Comparison of ENCODE assay signal across 1 cellular context in genomic region chr19:663682-664117, GRCh38.
TF ChIP-seq lines count a peak whose summit lies in the region.

No MANE protein-coding gene starts in this region.

TF ChIP-seq in HepG2, 621 proteins besides CTCF, POLR2A, EP300 and RAD21 (continued from another document and continues in another):
- TF ChIP-seq, protein P1, sequence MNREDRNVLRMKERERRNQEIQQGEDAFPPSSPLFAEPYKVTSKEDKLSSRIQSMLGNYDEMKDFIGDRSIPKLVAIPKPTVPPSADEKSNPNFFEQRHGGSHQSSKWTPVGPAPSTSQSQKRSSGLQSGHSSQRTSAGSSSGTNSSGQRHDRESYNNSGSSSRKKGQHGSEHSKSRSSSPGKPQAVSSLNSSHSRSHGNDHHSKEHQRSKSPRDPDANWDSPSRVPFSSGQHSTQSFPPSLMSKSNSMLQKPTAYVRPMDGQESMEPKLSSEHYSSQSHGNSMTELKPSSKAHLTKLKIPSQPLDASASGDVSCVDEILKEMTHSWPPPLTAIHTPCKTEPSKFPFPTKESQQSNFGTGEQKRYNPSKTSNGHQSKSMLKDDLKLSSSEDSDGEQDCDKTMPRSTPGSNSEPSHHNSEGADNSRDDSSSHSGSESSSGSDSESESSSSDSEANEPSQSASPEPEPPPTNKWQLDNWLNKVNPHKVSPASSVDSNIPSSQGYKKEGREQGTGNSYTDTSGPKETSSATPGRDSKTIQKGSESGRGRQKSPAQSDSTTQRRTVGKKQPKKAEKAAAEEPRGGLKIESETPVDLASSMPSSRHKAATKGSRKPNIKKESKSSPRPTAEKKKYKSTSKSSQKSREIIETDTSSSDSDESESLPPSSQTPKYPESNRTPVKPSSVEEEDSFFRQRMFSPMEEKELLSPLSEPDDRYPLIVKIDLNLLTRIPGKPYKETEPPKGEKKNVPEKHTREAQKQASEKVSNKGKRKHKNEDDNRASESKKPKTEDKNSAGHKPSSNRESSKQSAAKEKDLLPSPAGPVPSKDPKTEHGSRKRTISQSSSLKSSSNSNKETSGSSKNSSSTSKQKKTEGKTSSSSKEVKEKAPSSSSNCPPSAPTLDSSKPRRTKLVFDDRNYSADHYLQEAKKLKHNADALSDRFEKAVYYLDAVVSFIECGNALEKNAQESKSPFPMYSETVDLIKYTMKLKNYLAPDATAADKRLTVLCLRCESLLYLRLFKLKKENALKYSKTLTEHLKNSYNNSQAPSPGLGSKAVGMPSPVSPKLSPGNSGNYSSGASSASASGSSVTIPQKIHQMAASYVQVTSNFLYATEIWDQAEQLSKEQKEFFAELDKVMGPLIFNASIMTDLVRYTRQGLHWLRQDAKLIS (CRISPR knock-in tag; IDR thresholded peaks at IDR 0.05): no peak
- TF ChIP-seq NCOR1 (IDR thresholded peaks at IDR 0.05; ENCODE audit: borderline replicate concordance, low read length) (no peak), ZNF205 (CRISPR knock-in tag; IDR thresholded peaks at IDR 0.05) (0 out of 2 replicates have a peak, but pooled peaks have one; percentile 2), ZNF572 (CRISPR knock-in tag; IDR thresholded peaks at IDR 0.05) (0 out of 2 replicates have a peak, but pooled peaks have one; percentile 49), THAP8 (CRISPR knock-in tag; IDR thresholded peaks at IDR 0.05; ENCODE audit: borderline replicate concordance) (no peak), AGO2 (optimal IDR thresholded peaks at IDR 0.05; ENCODE audit: low read depth, low read length) (peak; percentile 47), FOXM1 (CRISPR knock-in tag; IDR thresholded peaks at IDR 0.05) (no peak), KAT8 (CRISPR knock-in tag; IDR thresholded peaks at IDR 0.05) (0 out of 2 replicates have a peak, but pooled peaks have one; percentile 10), ZBTB38 (CRISPR knock-in tag; IDR thresholded peaks at IDR 0.05) (peak; percentile 96), FOXC1 (CRISPR knock-in tag; IDR thresholded peaks at IDR 0.05; ENCODE audit: borderline replicate concordance) (0 out of 2 replicates have a peak, but pooled peaks have one; percentile 24), GZF1 (CRISPR knock-in tag; IDR thresholded peaks at IDR 0.05) (no peak), GLI4 (CRISPR knock-in tag; IDR thresholded peaks at IDR 0.05; ENCODE audit: borderline replicate concordance) (no peak), SMC3 (IDR thresholded peaks at IDR 0.05; ENCODE audit: low read length) (no peak), ELF4 (CRISPR knock-in tag; IDR thresholded peaks at IDR 0.05; ENCODE audit: borderline replicate concordance) (no peak), KLF15 (CRISPR knock-in tag; IDR thresholded peaks at IDR 0.05; ENCODE audit: borderline replicate concordance) (no peak), POLR2AphosphoS2 (IDR thresholded peaks at IDR 0.05; ENCODE audit: low read depth, low read length) (no peak), SAFB2 (CRISPR knock-in tag; IDR thresholded peaks at IDR 0.05; ENCODE audit: borderline replicate concordance, low read depth) (no peak), HNRNPL (IDR thresholded peaks at IDR 0.05; ENCODE audit: low read depth, low read length) (0 out of 2 replicates have a peak, but pooled peaks have one; percentile 48), KMT2A (CRISPR knock-in tag; IDR thresholded peaks at IDR 0.05) (0 out of 2 replicates have a peak, but pooled peaks have one; percentile 44), ZNF768 (CRISPR knock-in tag; IDR thresholded peaks at IDR 0.05) (peak; percentile 63), ZNF513 (CRISPR knock-in tag; conservative IDR thresholded peaks at IDR 0.05) (no peak), NFIB (CRISPR knock-in tag; IDR thresholded peaks at IDR 0.05; ENCODE audit: borderline replicate concordance) (no peak), ZNF329 (CRISPR knock-in tag; IDR thresholded peaks at IDR 0.05; ENCODE audit: low read depth) (no peak; the same call in 1 of the 2 replicates), SRSF4 (IDR thresholded peaks at IDR 0.05; ENCODE audit: low read depth, low read length, poor library complexity, severe bottlenecking) (no peak), KDM4B (CRISPR knock-in tag; IDR thresholded peaks at IDR 0.05) (no peak), RXRB (CRISPR knock-in tag; IDR thresholded peaks at IDR 0.05; ENCODE audit: borderline replicate concordance) (no peak), IRF2 (CRISPR knock-in tag; IDR thresholded peaks at IDR 0.05) (0 out of 2 replicates have a peak, but pooled peaks have one; percentile 7), PHF8 (CRISPR knock-in tag; IDR thresholded peaks at IDR 0.05) (0 out of 2 replicates have a peak, but pooled peaks have one; percentile 2), IRF9 (CRISPR knock-in tag; IDR thresholded peaks at IDR 0.05; ENCODE audit: borderline replicate concordance) (no peak)
- TF ChIP-seq, protein P2, sequence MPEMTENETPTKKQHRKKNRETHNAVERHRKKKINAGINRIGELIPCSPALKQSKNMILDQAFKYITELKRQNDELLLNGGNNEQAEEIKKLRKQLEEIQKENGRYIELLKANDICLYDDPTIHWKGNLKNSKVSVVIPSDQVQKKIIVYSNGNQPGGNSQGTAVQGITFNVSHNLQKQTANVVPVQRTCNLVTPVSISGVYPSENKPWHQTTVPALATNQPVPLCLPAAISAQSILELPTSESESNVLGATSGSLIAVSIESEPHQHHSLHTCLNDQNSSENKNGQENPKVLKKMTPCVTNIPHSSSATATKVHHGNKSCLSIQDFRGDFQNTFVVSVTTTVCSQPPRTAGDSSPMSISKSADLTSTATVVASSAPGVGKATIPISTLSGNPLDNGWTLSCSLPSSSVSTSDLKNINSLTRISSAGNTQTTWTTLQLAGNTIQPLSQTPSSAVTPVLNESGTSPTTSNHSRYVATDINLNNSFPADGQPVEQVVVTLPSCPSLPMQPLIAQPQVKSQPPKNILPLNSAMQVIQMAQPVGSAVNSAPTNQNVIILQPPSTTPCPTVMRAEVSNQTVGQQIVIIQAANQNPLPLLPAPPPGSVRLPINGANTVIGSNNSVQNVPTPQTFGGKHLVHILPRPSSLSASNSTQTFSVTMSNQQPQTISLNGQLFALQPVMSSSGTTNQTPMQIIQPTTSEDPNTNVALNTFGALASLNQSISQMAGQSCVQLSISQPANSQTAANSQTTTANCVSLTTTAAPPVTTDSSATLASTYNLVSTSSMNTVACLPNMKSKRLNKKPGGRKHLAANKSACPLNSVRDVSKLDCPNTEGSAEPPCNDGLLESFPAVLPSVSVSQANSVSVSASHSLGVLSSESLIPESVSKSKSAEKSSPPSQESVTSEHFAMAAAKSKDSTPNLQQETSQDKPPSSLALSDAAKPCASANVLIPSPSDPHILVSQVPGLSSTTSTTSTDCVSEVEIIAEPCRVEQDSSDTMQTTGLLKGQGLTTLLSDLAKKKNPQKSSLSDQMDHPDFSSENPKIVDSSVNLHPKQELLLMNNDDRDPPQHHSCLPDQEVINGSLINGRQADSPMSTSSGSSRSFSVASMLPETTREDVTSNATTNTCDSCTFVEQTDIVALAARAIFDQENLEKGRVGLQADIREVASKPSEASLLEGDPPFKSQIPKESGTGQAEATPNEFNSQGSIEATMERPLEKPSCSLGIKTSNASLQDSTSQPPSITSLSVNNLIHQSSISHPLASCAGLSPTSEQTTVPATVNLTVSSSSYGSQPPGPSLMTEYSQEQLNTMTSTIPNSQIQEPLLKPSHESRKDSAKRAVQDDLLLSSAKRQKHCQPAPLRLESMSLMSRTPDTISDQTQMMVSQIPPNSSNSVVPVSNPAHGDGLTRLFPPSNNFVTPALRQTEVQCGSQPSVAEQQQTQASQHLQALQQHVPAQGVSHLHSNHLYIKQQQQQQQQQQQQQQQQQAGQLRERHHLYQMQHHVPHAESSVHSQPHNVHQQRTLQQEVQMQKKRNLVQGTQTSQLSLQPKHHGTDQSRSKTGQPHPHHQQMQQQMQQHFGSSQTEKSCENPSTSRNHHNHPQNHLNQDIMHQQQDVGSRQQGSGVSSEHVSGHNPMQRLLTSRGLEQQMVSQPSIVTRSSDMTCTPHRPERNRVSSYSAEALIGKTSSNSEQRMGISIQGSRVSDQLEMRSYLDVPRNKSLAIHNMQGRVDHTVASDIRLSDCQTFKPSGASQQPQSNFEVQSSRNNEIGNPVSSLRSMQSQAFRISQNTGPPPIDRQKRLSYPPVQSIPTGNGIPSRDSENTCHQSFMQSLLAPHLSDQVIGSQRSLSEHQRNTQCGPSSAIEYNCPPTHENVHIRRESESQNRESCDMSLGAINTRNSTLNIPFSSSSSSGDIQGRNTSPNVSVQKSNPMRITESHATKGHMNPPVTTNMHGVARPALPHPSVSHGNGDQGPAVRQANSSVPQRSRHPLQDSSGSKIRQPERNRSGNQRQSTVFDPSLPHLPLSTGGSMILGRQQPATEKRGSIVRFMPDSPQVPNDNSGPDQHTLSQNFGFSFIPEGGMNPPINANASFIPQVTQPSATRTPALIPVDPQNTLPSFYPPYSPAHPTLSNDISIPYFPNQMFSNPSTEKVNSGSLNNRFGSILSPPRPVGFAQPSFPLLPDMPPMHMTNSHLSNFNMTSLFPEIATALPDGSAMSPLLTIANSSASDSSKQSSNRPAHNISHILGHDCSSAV (CRISPR knock-in tag; IDR thresholded peaks at IDR 0.05; ENCODE audit: borderline replicate concordance): no peak
- TF ChIP-seq, protein P3, sequence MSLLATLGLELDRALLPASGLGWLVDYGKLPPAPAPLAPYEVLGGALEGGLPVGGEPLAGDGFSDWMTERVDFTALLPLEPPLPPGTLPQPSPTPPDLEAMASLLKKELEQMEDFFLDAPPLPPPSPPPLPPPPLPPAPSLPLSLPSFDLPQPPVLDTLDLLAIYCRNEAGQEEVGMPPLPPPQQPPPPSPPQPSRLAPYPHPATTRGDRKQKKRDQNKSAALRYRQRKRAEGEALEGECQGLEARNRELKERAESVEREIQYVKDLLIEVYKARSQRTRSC (CRISPR knock-in tag; IDR thresholded peaks at IDR 0.05; ENCODE audit: low read depth): no peak
- TF ChIP-seq, protein P4, sequence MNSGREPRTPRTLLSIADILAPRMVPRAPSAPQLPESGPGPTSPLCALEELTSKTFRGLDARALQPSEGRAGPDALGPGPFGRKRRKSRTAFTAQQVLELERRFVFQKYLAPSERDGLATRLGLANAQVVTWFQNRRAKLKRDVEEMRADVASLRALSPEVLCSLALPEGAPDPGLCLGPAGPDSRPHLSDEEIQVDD (CRISPR knock-in tag; IDR thresholded peaks at IDR 0.05; ENCODE audit: borderline replicate concordance): no peak
- TF ChIP-seq, protein P5, sequence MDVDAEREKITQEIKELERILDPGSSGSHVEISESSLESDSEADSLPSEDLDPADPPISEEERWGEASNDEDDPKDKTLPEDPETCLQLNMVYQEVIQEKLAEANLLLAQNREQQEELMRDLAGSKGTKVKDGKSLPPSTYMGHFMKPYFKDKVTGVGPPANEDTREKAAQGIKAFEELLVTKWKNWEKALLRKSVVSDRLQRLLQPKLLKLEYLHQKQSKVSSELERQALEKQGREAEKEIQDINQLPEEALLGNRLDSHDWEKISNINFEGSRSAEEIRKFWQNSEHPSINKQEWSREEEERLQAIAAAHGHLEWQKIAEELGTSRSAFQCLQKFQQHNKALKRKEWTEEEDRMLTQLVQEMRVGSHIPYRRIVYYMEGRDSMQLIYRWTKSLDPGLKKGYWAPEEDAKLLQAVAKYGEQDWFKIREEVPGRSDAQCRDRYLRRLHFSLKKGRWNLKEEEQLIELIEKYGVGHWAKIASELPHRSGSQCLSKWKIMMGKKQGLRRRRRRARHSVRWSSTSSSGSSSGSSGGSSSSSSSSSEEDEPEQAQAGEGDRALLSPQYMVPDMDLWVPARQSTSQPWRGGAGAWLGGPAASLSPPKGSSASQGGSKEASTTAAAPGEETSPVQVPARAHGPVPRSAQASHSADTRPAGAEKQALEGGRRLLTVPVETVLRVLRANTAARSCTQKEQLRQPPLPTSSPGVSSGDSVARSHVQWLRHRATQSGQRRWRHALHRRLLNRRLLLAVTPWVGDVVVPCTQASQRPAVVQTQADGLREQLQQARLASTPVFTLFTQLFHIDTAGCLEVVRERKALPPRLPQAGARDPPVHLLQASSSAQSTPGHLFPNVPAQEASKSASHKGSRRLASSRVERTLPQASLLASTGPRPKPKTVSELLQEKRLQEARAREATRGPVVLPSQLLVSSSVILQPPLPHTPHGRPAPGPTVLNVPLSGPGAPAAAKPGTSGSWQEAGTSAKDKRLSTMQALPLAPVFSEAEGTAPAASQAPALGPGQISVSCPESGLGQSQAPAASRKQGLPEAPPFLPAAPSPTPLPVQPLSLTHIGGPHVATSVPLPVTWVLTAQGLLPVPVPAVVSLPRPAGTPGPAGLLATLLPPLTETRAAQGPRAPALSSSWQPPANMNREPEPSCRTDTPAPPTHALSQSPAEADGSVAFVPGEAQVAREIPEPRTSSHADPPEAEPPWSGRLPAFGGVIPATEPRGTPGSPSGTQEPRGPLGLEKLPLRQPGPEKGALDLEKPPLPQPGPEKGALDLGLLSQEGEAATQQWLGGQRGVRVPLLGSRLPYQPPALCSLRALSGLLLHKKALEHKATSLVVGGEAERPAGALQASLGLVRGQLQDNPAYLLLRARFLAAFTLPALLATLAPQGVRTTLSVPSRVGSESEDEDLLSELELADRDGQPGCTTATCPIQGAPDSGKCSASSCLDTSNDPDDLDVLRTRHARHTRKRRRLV (CRISPR knock-in tag; IDR thresholded peaks at IDR 0.05): no peak
- TF ChIP-seq, protein P6, sequence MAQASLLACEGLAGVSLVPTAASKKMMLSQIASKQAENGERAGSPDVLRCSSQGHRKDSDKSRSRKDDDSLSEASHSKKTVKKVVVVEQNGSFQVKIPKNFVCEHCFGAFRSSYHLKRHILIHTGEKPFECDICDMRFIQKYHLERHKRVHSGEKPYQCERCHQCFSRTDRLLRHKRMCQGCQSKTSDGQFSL (CRISPR knock-in tag; IDR thresholded peaks at IDR 0.05): no peak
